8 cellular contexts compared by ENCODE assay signal in the genomic region with DNA sequence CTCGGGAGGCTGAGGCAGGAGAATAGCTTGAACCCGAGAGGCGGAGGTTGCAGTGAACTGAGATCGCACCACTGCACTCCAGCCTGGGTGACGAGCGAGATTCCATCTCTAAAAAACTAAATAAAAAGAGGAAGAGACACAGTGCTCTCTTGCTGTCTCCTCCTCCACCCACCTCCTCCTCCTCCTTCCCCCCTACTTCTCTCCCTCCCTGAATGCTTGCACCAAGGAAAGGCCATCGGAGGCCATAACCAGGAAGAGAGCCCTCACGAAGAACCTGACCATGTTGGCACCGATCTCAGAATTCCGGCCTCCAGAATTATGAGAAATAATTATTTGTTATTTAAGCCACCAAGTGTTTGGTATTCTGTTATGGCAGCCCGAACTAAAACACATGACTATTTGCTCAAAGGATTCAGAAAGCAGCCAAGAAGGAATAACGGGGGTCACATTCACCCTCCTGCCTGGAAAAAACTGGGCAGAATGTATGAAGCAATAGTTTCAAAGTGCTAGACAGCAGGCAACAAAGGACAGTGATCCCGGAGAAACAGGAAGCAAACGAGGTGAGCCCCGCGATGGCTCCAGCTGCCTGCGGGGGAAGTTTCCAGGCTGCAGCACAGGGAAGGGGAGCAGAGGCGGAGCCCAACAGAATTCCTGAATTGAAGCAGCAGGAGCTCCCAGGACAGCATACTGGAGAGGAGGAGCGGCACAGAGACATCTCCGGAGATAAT. TPM values are rescaled to one million over a fixed set of nuclear protein-coding genes. Genes with fewer than 3 reads are reported as not detected.
DNase-seq lines count a peak whose midpoint lies in the region; ATAC-seq and TF ChIP-seq lines count a peak whose summit lies in the region.

No MANE protein-coding gene starts in this region.

- DNase-seq in ELF-1 (ENCODE audit: low read depth, low spot score) = peak; percentile 86
- no peak for DNase-seq in RWPE2 (ENCODE audit: low spot score)
- peak in 1 of 2 donors; percentile 28 for DNase-seq in foreskin keratinocyte
- DNase-seq in osteoblast (ENCODE audit: insufficient read length, low spot score, missing footprints) = peak; percentile 92
- DNase-seq in activated T-cell treated with anti-CD3 and anti-CD28 coated beads, Interleukin-2, amount 50 U/mL, for 24 hours = no peak
- DNase-seq in NCI-H1436 (lab: John Stamatoyannopoulos, UW) = no peak
- no peak for DNase-seq in NCI-H748 treated with DMSO at 0.1 percent for 48 hours (lab: John Stamatoyannopoulos, UW)

- no peaks in the 10 kb centered on the region for H3K4me1 ChIP-seq in RWPE2 (ENCODE audit: insufficient read depth, poor library complexity, severe bottlenecking)
- no peaks in the 10 kb centered on the region for H3K4me1 ChIP-seq in foreskin keratinocyte
- peaks cover 8% of the 10 kb centered on the region for H3K4me1 ChIP-seq in osteoblast (ENCODE audit: insufficient read depth, low read length)

- no peaks in the 10 kb centered on the region for H3K36me3 Mint-ChIP-seq in activated T-cell treated with anti-CD3 and anti-CD28 coated beads, Interleukin-2, amount 50 U/mL, for 24 hours (ENCODE audit: low read depth)

- H2AFZ ChIP-seq in osteoblast (ENCODE audit: low read length) = peak overlapping the region; percentile 98

- TF ChIP-seq CTCF in RWPE2 (IDR thresholded peaks at IDR 0.05; ENCODE audit: poor library complexity, severe bottlenecking) (no peak), foreskin keratinocyte (conservative IDR thresholded peaks at IDR 0.05) (no peak), osteoblast (IDR thresholded peaks at IDR 0.05; ENCODE audit: extremely low read depth, low read depth, low read length) (no peak)

- H3K9me3 ChIP-seq in RWPE2 (ENCODE audit: severe bottlenecking) (no peaks in the 10 kb centered on the region), osteoblast (ENCODE audit: low read depth, low read length) (no peaks in the 10 kb centered on the region)

- no peak overlapping the region for H3K27ac Mint-ChIP-seq in activated T-cell treated with anti-CD3 and anti-CD28 coated beads, Interleukin-2, amount 50 U/mL, for 24 hours

- peak; percentile 66 for ATAC-seq in RWPE2 (ENCODE audit: low read depth)
- peak; percentile 75 for ATAC-seq in foreskin keratinocyte
- no peak for ATAC-seq in GM18858 (IDR thresholded peaks at IDR 0.05; ENCODE audit: unreplicated experiment)

- no peaks in the 10 kb centered on the region for H3K27me3 Mint-ChIP-seq in activated T-cell treated with anti-CD3 and anti-CD28 coated beads, Interleukin-2, amount 50 U/mL, for 24 hours

- no peak overlapping the region for H3K4me3 ChIP-seq in RWPE2 (ENCODE audit: severe bottlenecking)
- peak overlapping the region; percentile 72 for H3K4me3 ChIP-seq in osteoblast (ENCODE audit: insufficient read depth, low read length)

- no peaks in the 10 kb centered on the region for H3K79me2 ChIP-seq in osteoblast (ENCODE audit: insufficient read depth, low read length)

- H3K4me3 Mint-ChIP-seq in activated T-cell treated with anti-CD3 and anti-CD28 coated beads, Interleukin-2, amount 50 U/mL, for 24 hours = no peak overlapping the region

- no peaks in the 10 kb centered on the region for H4K20me1 ChIP-seq in osteoblast (ENCODE audit: insufficient read depth, low read length)

- no peaks in the 10 kb centered on the region for H3K9me3 Mint-ChIP-seq in activated T-cell treated with anti-CD3 and anti-CD28 coated beads, Interleukin-2, amount 50 U/mL, for 24 hours

- peak overlapping the region; percentile 89 for H3K4me2 ChIP-seq in osteoblast (ENCODE audit: insufficient read depth, low read length)

- H3K27me3 ChIP-seq in RWPE2 (ENCODE audit: insufficient read depth, poor library complexity, severe bottlenecking) (no peaks in the 10 kb centered on the region), foreskin keratinocyte (no peaks in the 10 kb centered on the region), osteoblast (ENCODE audit: insufficient read depth, low read length) (no peaks in the 10 kb centered on the region)

- H3K36me3 ChIP-seq in RWPE2 (ENCODE audit: low read depth) = no peaks in the 10 kb centered on the region
- H3K36me3 ChIP-seq in osteoblast (ENCODE audit: insufficient read depth, low read length) = no peaks in the 10 kb centered on the region

- H3K27ac ChIP-seq in RWPE2 (ENCODE audit: poor library complexity, severe bottlenecking) (no peak overlapping the region), foreskin keratinocyte (no peak overlapping the region), osteoblast (ENCODE audit: low read depth, low read length) (peak overlapping the region; percentile 30)

- H3K4me1 Mint-ChIP-seq in activated T-cell treated with anti-CD3 and anti-CD28 coated beads, Interleukin-2, amount 50 U/mL, for 24 hours (ENCODE audit: low read depth) = peaks cover 15% of the 10 kb centered on the region

RNA-seq across cellular contexts. Expression of a gene that starts 35.8 kb away (rescaled TPM):
- total RNA-seq in foreskin keratinocyte (not detected in 2 replicates), osteoblast (not detected in 2 replicates)
- polyA plus RNA-seq in foreskin keratinocyte = not detected in 2 replicates

RNA-seq across cellular contexts. Expression of a gene that starts 36.0 kb away (rescaled TPM):
- total RNA-seq in foreskin keratinocyte = 53.9 and 71.2 TPM in 2 replicates
- 52.0 and 71.4 TPM in 2 replicates for polyA plus RNA-seq in foreskin keratinocyte
- total RNA-seq in osteoblast = 38.7 and 43.9 TPM in 2 replicates

RNA-seq across cellular contexts. Expression of a gene that starts 36.7 kb away (rescaled TPM):
- 35.2 and 42.3 TPM in 2 replicates for total RNA-seq in foreskin keratinocyte
- polyA plus RNA-seq in foreskin keratinocyte = 49.5 and 55.5 TPM in 2 replicates
- 21.7 and 22.7 TPM in 2 replicates for total RNA-seq in osteoblast

Comparison
In these comparisons a context has a peak if more than half of its experiments do, and no peak if none do; other contexts are left out.
1. DNase-seq: peak in ELF-1 (single experiment) and osteoblast (single experiment); none in RWPE2 (single experiment), activated T-cell treated with anti-CD3 and anti-CD28 coated beads, Interleukin-2, amount 50 U/mL, for 24 hours (single experiment), NCI-H1436 (single experiment) and NCI-H748 treated with DMSO at 0.1 percent for 48 hours (single experiment).